ENCODE assay signal across 15 cellular contexts in genomic region chr7:38425509-38425908, GRCh38.
DNase-seq lines count a peak whose midpoint lies in the region; ATAC-seq lines count a peak whose summit lies in the region.
"Had no signal": no experiment of that assay in that cellular context is flagged by ENCODE, and none has a peak within 500 bp of the region (broad histone marks: within the 10 kb centered on the region; RNA-seq: fewer than 3 reads in every experiment).

No MANE protein-coding gene starts in this region.

- DNase-seq in activated naive CD4-positive, alpha-beta T cell treated with anti-CD3 and anti-CD28 coated beads, Interleukin-2, amount 50 U/mL, for 16 hours: no peak
- DNase-seq in T-helper 17 cell (no peak), G401 (ENCODE audit: low spot score) (no peak), MG63 (no peak)
- no peak for DNase-seq in stimulated activated naive CD8-positive, alpha-beta T cell treated with anti-CD3 and anti-CD28 coated beads, Interleukin-15, amount 100 ng/mL, for 72 hours
- DNase-seq: activated naive CD4-positive, alpha-beta T cell treated with Interleukin-2 at 50 U/mL for 16 hours; dermis blood vessel endothelial cell; glutamatergic neuron; NCI-H1048; NK-92 treated with Interleukin-12 subunit alpha and Interleukin-12 subunit beta, amount 100 ng/mL, for 24 hours; stimulated activated CD4-positive, alpha-beta T cell treated with anti-CD3 and anti-CD28 coated beads, Interleukin-4, amount 100 ng/mL, for 1 hour; testis had no signal

- H3K9me3 Mint-ChIP-seq in activated naive CD4-positive, alpha-beta T cell treated with anti-CD3 and anti-CD28 coated beads, Interleukin-2, amount 50 U/mL, for 24 hours: no peaks in the 10 kb centered on the region
- H3K9me3 Mint-ChIP-seq in stimulated activated naive CD8-positive, alpha-beta T cell treated with anti-CD3 and anti-CD28 coated beads, Interleukin-15, amount 100 ng/mL, for 72 hours: no peaks in the 10 kb centered on the region

- H3K27ac Mint-ChIP-seq in activated naive CD4-positive, alpha-beta T cell treated with anti-CD3 and anti-CD28 coated beads, Interleukin-2, amount 50 U/mL, for 24 hours: peak overlapping the region; percentile 87
- no peak overlapping the region for H3K27ac Mint-ChIP-seq in T-helper 17 cell
- H3K27ac Mint-ChIP-seq in stimulated activated naive CD8-positive, alpha-beta T cell treated with anti-CD3 and anti-CD28 coated beads, Interleukin-15, amount 100 ng/mL, for 72 hours: peak overlapping the region in 1 of 2 donors; percentile 55

- peaks cover 4% of the 10 kb centered on the region for H3K36me3 Mint-ChIP-seq in activated naive CD4-positive, alpha-beta T cell treated with anti-CD3 and anti-CD28 coated beads, Interleukin-2, amount 50 U/mL, for 24 hours
- peaks cover 2% of the 10 kb centered on the region for H3K36me3 Mint-ChIP-seq in T-helper 17 cell (ENCODE audit: low read depth)

- peak; percentile 53 for ATAC-seq in HG03039 (IDR thresholded peaks at IDR 0.05; ENCODE audit: unreplicated experiment)
- ATAC-seq in T-helper 17 cell: peak; percentile 35
- ATAC-seq in stimulated activated naive CD8-positive, alpha-beta T cell treated with anti-CD3 and anti-CD28 coated beads, Interleukin-15, amount 100 ng/mL, for 72 hours: peak; percentile 70
- no peak for ATAC-seq in HG02571 (IDR thresholded peaks at IDR 0.05; ENCODE audit: unreplicated experiment)

- H3K27me3 ChIP-seq in MG63: peaks cover 3% of the 10 kb centered on the region
- H3K27me3 ChIP-seq: testis had no signal

- H3K4me1 Mint-ChIP-seq in activated naive CD4-positive, alpha-beta T cell treated with anti-CD3 and anti-CD28 coated beads, Interleukin-2, amount 50 U/mL, for 24 hours: peaks cover 58% of the 10 kb centered on the region
- peaks cover 28% of the 10 kb centered on the region for H3K4me1 Mint-ChIP-seq in T-helper 17 cell
- peaks cover 45% of the 10 kb centered on the region for H3K4me1 Mint-ChIP-seq in stimulated activated naive CD8-positive, alpha-beta T cell treated with anti-CD3 and anti-CD28 coated beads, Interleukin-15, amount 100 ng/mL, for 72 hours

- no peaks in the 10 kb centered on the region for H3K36me3 ChIP-seq in MG63

- in situ Hi-C loops in G401 (cut with HindIII; ENCODE audit: low sequenced_read_pairs): no loop called here

- H3K9me3 ChIP-seq in T-helper 17 cell (ENCODE audit: control insufficient read depth, low read length, poor library complexity, severe bottlenecking) (no peaks in the 10 kb centered on the region), MG63 (no peaks in the 10 kb centered on the region)
- H3K9me3 ChIP-seq: testis had no signal

- no peak overlapping the region for H3K4me3 ChIP-seq in MG63
- H3K4me3 ChIP-seq: testis had no signal

- no peaks in the 10 kb centered on the region for H3K27me3 Mint-ChIP-seq in activated naive CD4-positive, alpha-beta T cell treated with anti-CD3 and anti-CD28 coated beads, Interleukin-2, amount 50 U/mL, for 24 hours
- H3K27me3 Mint-ChIP-seq in T-helper 17 cell: peaks cover 12% of the 10 kb centered on the region
- no peaks in the 10 kb centered on the region for H3K27me3 Mint-ChIP-seq in stimulated activated naive CD8-positive, alpha-beta T cell treated with anti-CD3 and anti-CD28 coated beads, Interleukin-15, amount 100 ng/mL, for 72 hours

- peak overlapping the region; percentile 58 for H3K4me3 Mint-ChIP-seq in activated naive CD4-positive, alpha-beta T cell treated with anti-CD3 and anti-CD28 coated beads, Interleukin-2, amount 50 U/mL, for 24 hours
- H3K4me3 Mint-ChIP-seq in T-helper 17 cell: peak overlapping the region; percentile 63
- peak overlapping the region; percentile 3 to 5 for H3K4me3 Mint-ChIP-seq in stimulated activated naive CD8-positive, alpha-beta T cell treated with anti-CD3 and anti-CD28 coated beads, Interleukin-15, amount 100 ng/mL, for 72 hours

Comparison
In these comparisons a context has a peak if more than half of its experiments do, and no peak if none do; other contexts are left out.
1. H3K4me3 Mint-ChIP-seq: peak in every context shown above with its lines; median percentile 63 in T-helper 17 cell; 58 in activated naive CD4-positive, alpha-beta T cell treated with anti-CD3 and anti-CD28 coated beads, Interleukin-2, amount 50 U/mL, for 24 hours; 4 in stimulated activated naive CD8-positive, alpha-beta T cell treated with anti-CD3 and anti-CD28 coated beads, Interleukin-15, amount 100 ng/mL, for 72 hours.